13 cellular contexts compared by ENCODE assay signal in genomic region chr3:153311531-153311930, GRCh38.
"Had no signal": no experiment of that assay in that cellular context is flagged by ENCODE, and none has a peak within 500 bp of the region (broad histone marks: within the 10 kb centered on the region; RNA-seq: fewer than 3 reads in every experiment).

No MANE protein-coding gene starts in this region.

- DNase-seq: activated CD4-positive, alpha-beta T cell treated with anti-CD3 and anti-CD28 coated beads, Interleukin-2, amount 10 ng/mL, durations not matched to agents 7 days and 5 days; activated CD8-positive, alpha-beta T cell treated with anti-CD3 and anti-CD28 coated beads, Interleukin-2, amount 10 ng/mL, durations not matched to agents 7 days and 5 days; activated naive CD4-positive, alpha-beta T cell treated with anti-CD3 and anti-CD28 coated beads, Interleukin-2, amount 50 U/mL, for 16 hours; activated T-cell treated with anti-CD3 and anti-CD28 coated beads, Interleukin-2, amount 50 U/mL, for 24 hours; effector CD8-positive, alpha-beta T cell; esophagus squamous epithelium; mesendoderm; naive thymus-derived CD8-positive, alpha-beta T cell; stimulated activated CD4-positive, alpha-beta T cell treated with anti-CD3 and anti-CD28 coated beads, Interleukin-2, amount 100 ng/mL, for 24 hours; stimulated activated naive CD4-positive, alpha-beta T cell treated with Interleukin-2 at 50 U/mL for 16 hours; substantia nigra had no signal

- H3K27ac ChIP-seq: ascending aorta, esophagus squamous epithelium, tibial nerve had no signal

- H3K4me1 ChIP-seq: tibial nerve had no signal

- H3K9me3 ChIP-seq: esophagus squamous epithelium, tibial nerve had no signal

- H3K27me3 ChIP-seq: ascending aorta, esophagus squamous epithelium, tibial nerve had no signal

- H3K36me3 ChIP-seq: ascending aorta, esophagus squamous epithelium, tibial nerve had no signal

- H3K4me3 ChIP-seq: ascending aorta, esophagus squamous epithelium, tibial nerve had no signal
